In the genomic region with DNA sequence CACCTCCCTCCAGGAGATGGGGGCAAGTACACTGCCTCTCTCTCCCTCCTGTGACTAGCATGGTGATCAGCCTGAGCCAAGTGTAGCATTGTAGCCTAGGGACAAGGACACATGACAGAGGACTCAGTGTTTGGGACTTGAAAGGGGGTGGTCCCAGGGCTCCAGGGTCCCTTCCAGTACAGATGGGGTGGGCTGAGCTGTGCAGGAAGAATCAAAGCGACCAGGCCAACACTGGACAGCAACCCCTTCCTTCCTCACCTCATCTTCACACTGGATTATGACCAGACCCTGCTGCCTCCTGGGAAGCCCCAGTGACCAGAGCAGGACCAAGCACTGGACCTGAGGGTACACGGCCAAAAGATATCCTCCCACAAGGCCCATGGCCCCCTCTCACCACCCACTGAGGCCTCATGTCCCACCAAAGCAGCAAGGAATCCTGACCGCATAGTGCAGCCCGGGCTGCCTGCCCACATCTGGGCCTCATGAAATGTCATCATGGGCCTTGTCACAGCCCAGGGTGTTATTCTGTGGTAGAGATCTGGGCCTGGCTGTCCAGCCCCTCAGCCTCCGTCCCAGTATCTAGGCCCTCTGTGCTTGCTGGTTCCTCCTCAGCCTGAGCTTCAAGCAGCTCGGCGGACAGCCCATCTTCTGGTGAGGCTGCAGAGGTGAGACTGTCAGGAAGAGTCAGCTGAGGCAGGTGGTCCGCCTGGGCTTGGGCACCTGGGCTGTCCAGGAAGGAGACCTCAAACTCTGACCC, we compare ENCODE assay signal across 24 cellular contexts. TPM values are rescaled to one million over a fixed set of nuclear protein-coding genes. Genes with fewer than 3 reads are reported as not detected.
DNase-seq lines count a peak whose midpoint lies in the region; ATAC-seq and TF ChIP-seq lines count a peak whose summit lies in the region.
"Had no signal": no experiment of that assay in that cellular context is flagged by ENCODE, and none has a peak within 500 bp of the region (broad histone marks: within the 10 kb centered on the region; RNA-seq: fewer than 3 reads in every experiment).

No MANE protein-coding gene starts in this region.

- peaks cover 10 to 36% (median 25%) of the 10 kb centered on the region in 4 donors for H3K4me1 ChIP-seq in esophagus muscularis mucosa

- H3K27me3 ChIP-seq in esophagus muscularis mucosa = no peaks in the 10 kb centered on the region
- H3K27me3 ChIP-seq: neutrophil, spleen had no signal

- H3K9me3 Mint-ChIP-seq in activated CD4-positive, alpha-beta T cell treated with anti-CD3 and anti-CD28 coated beads, Interleukin-2, amount 10 ng/mL, durations not matched to agents 7 days and 5 days = no peaks in the 10 kb centered on the region
- H3K9me3 Mint-ChIP-seq in stimulated activated effector memory CD8-positive, alpha-beta T cell treated with anti-CD3 and anti-CD28 coated beads, Interleukin-12 subunit alpha, Interleukin-12 subunit beta, amount 100 ng/mL, for 72 hours = no peaks in the 10 kb centered on the region

- H3K36me3 Mint-ChIP-seq in activated CD4-positive, alpha-beta T cell treated with anti-CD3 and anti-CD28 coated beads, Interleukin-2, amount 10 ng/mL, durations not matched to agents 7 days and 5 days (ENCODE audit: low read depth) = peaks cover 21% of the 10 kb centered on the region
- peaks cover 50% of the 10 kb centered on the region for H3K36me3 Mint-ChIP-seq in stimulated activated effector memory CD8-positive, alpha-beta T cell treated with anti-CD3 and anti-CD28 coated beads, Interleukin-12 subunit alpha, Interleukin-12 subunit beta, amount 100 ng/mL, for 72 hours

- H3K9me3 ChIP-seq in esophagus muscularis mucosa = no peaks in the 10 kb centered on the region
- H3K9me3 ChIP-seq: neutrophil, spleen, thoracic aorta had no signal

- H3K4me1 Mint-ChIP-seq in activated CD4-positive, alpha-beta T cell treated with anti-CD3 and anti-CD28 coated beads, Interleukin-2, amount 10 ng/mL, durations not matched to agents 7 days and 5 days = peaks cover 8% of the 10 kb centered on the region
- peaks cover 22% of the 10 kb centered on the region for H3K4me1 Mint-ChIP-seq in stimulated activated effector memory CD8-positive, alpha-beta T cell treated with anti-CD3 and anti-CD28 coated beads, Interleukin-12 subunit alpha, Interleukin-12 subunit beta, amount 100 ng/mL, for 72 hours
- H3K4me1 Mint-ChIP-seq: activated CD4-positive, alpha-beta T cell treated with anti-CD3 and anti-CD28 coated beads for 36 hours had no signal

- H3K27ac Mint-ChIP-seq in activated CD4-positive, alpha-beta T cell treated with anti-CD3 and anti-CD28 coated beads, Interleukin-2, amount 10 ng/mL, durations not matched to agents 7 days and 5 days = peak overlapping the region; percentile 1
- peak overlapping the region; percentile 20 for H3K27ac Mint-ChIP-seq in stimulated activated effector memory CD8-positive, alpha-beta T cell treated with anti-CD3 and anti-CD28 coated beads, Interleukin-12 subunit alpha, Interleukin-12 subunit beta, amount 100 ng/mL, for 72 hours
- H3K27ac Mint-ChIP-seq: activated CD4-positive, alpha-beta T cell treated with anti-CD3 and anti-CD28 coated beads for 36 hours had no signal

- no peak overlapping the region for H3K4me3 ChIP-seq in esophagus muscularis mucosa
- H3K4me3 ChIP-seq: spleen, thoracic aorta had no signal

- POLR2A ChIA-PET in activated CD4-positive, alpha-beta T cell treated with anti-CD3 and anti-CD28 coated beads, Interleukin-2, amount 10 ng/mL, durations not matched to agents 7 days and 5 days (lab: Charles Lee) = no interaction called here
- POLR2A ChIA-PET in RWPE1 (lab: Yijun Ruan, JAX; ENCODE audit: low non-redundant PET) = no interaction called here

- 78% methylated on average over 4 of the region's 8 CpGs for WGBS in esophagus muscularis mucosa

- H3K27me3 Mint-ChIP-seq in activated CD4-positive, alpha-beta T cell treated with anti-CD3 and anti-CD28 coated beads, Interleukin-2, amount 10 ng/mL, durations not matched to agents 7 days and 5 days = no peaks in the 10 kb centered on the region
- H3K27me3 Mint-ChIP-seq: activated CD4-positive, alpha-beta T cell treated with anti-CD3 and anti-CD28 coated beads for 36 hours had no signal

- intact Hi-C loops in esophagus muscularis mucosa (cut with DNase I) = no loop called here

- ATAC-seq in stimulated activated effector memory CD8-positive, alpha-beta T cell treated with anti-CD3 and anti-CD28 coated beads, Interleukin-12 subunit alpha, Interleukin-12 subunit beta, amount 100 ng/mL, for 72 hours = no peak
- ATAC-seq in HG02642 (IDR thresholded peaks at IDR 0.05; ENCODE audit: poor library complexity, unreplicated experiment) = no peak
- ATAC-seq: activated CD4-positive, alpha-beta T cell treated with anti-CD3 and anti-CD28 coated beads for 36 hours; left colon; Panc1; SK-N-SH treated with all-trans-retinoic acid at 6 μM for 48 hours had no signal

- H3K4me3 Mint-ChIP-seq in activated CD4-positive, alpha-beta T cell treated with anti-CD3 and anti-CD28 coated beads, Interleukin-2, amount 10 ng/mL, durations not matched to agents 7 days and 5 days = no peak overlapping the region
- H3K4me3 Mint-ChIP-seq in stimulated activated effector memory CD8-positive, alpha-beta T cell treated with anti-CD3 and anti-CD28 coated beads, Interleukin-12 subunit alpha, Interleukin-12 subunit beta, amount 100 ng/mL, for 72 hours = no peak overlapping the region
- H3K4me3 Mint-ChIP-seq: activated CD4-positive, alpha-beta T cell treated with anti-CD3 and anti-CD28 coated beads for 36 hours had no signal

- peak overlapping the region; percentile 1; the same call in 1 of the 2 replicates for H3K27ac ChIP-seq in RWPE1
- no peak overlapping the region for H3K27ac ChIP-seq in esophagus muscularis mucosa (replicated peaks in 1 of 4)
- H3K27ac ChIP-seq: 22Rv1, KMS-11, neutrophil, thoracic aorta had no signal

- DNase-seq in activated CD4-positive, alpha-beta T cell treated with anti-CD3 and anti-CD28 coated beads, Interleukin-2, amount 10 ng/mL, durations not matched to agents 7 days and 5 days = peak; percentile 5
- no peak for DNase-seq in activated CD4-positive, alpha-beta T cell treated with anti-CD3 and anti-CD28 coated beads for 48 hours
- no peak for DNase-seq in RWPE1 (ENCODE audit: low spot score)
- peak; percentile 89 for DNase-seq in esophagus muscularis mucosa (ENCODE audit: extremely low spot score)
- DNase-seq in stimulated activated effector memory CD8-positive, alpha-beta T cell treated with anti-CD3 and anti-CD28 coated beads, Interleukin-12 subunit alpha, Interleukin-12 subunit beta, amount 100 ng/mL, for 72 hours (ENCODE audit: low spot score in 2 of 2) = no peak
- no peak for DNase-seq in iPS-NIHi11 (ENCODE audit: low spot score)
- no peak for DNase-seq in DMS53 treated with DMSO at 0.1 percent for 48 hours (lab: John Stamatoyannopoulos, UW; ENCODE audit: unreplicated experiment)
- DNase-seq: activated CD4-positive, alpha-beta T cell treated with anti-CD3 and anti-CD28 coated beads for 36 hours; activated naive CD4-positive, alpha-beta T cell treated with anti-CD3 and anti-CD28 coated beads, Interleukin-2, amount 50 U/mL, for 16 hours; foreskin melanocyte; left colon; NCI-H187 treated with DMSO at 0.1 percent for 48 hours; NCI-H226; spleen; stimulated activated CD4-positive, alpha-beta T cell treated with anti-CD3 and anti-CD28 coated beads, Interleukin-4, amount 100 ng/mL, for 4 hours; T1000 had no signal

- peaks cover 53 to 96% (median 83%) of the 10 kb centered on the region in 4 donors for H3K36me3 ChIP-seq in esophagus muscularis mucosa

- TF ChIP-seq EP300 in esophagus muscularis mucosa (IDR thresholded peaks at IDR 0.05) = no peak

- TF ChIP-seq POLR2A in esophagus muscularis mucosa (IDR thresholded peaks at IDR 0.05; ENCODE audit: low read depth) = no peak

- TF ChIP-seq CTCF in RWPE1 (conservative IDR thresholded peaks at IDR 0.05; ENCODE audit: low read depth) (no peak), esophagus muscularis mucosa (IDR thresholded peaks at IDR 0.05) (no peak)

- CTCF ChIA-PET in activated CD4-positive, alpha-beta T cell treated with anti-CD3 and anti-CD28 coated beads, Interleukin-2, amount 10 ng/mL, durations not matched to agents 7 days and 5 days (lab: Charles Lee) = interaction anchor here (1.2 kb wide), 1 partner anchor 191 kb away, joined by 4 read pairs; no protein-coding TSS in a partner anchor
- CTCF ChIA-PET in RWPE1 (lab: Yijun Ruan, JAX) = no interaction called here

RNA-seq across cellular contexts. Expression of a gene that starts 9.5 kb away (rescaled TPM):
- total RNA-seq in activated CD4-positive, alpha-beta T cell treated with anti-CD3 and anti-CD28 coated beads, Interleukin-2, amount 10 ng/mL, durations not matched to agents 7 days and 5 days = 10 to 100 TPM; 31.6 to 33.7 TPM
- 10 to 100 TPM; 53.7 to 88.7 (median 67.8) TPM for total RNA-seq in esophagus muscularis mucosa

RNA-seq across cellular contexts. Expression of a gene that starts 9.6 kb away (rescaled TPM):
- total RNA-seq in activated CD4-positive, alpha-beta T cell treated with anti-CD3 and anti-CD28 coated beads, Interleukin-2, amount 10 ng/mL, durations not matched to agents 7 days and 5 days = 1 to 10 TPM; 3.8 to 5.1 TPM
- 1 to 10 TPM; 1.7 to 8.6 (median 3.9) TPM for total RNA-seq in esophagus muscularis mucosa

RNA-seq across cellular contexts. Expression of a gene that starts 46.1 kb away (rescaled TPM):
- 10 to 100 TPM; 32.3 to 32.4 TPM for total RNA-seq in activated CD4-positive, alpha-beta T cell treated with anti-CD3 and anti-CD28 coated beads, Interleukin-2, amount 10 ng/mL, durations not matched to agents 7 days and 5 days
- total RNA-seq in esophagus muscularis mucosa = 10 to 100 TPM; 25.9 to 40.0 (median 29.8) TPM

RNA-seq across cellular contexts. Expression of a gene that starts 46.1 kb away (rescaled TPM):
- under 1 TPM; 0.02 to 0.05 TPM for total RNA-seq in activated CD4-positive, alpha-beta T cell treated with anti-CD3 and anti-CD28 coated beads, Interleukin-2, amount 10 ng/mL, durations not matched to agents 7 days and 5 days
- under 1 TPM; 0.34 to 0.99 (median 0.56) TPM for total RNA-seq in esophagus muscularis mucosa
- total RNA-seq: epithelial cell of proximal tubule had no signal

RNA-seq across cellular contexts. Expression of a gene that starts 55.5 kb away (rescaled TPM):
- total RNA-seq in activated CD4-positive, alpha-beta T cell treated with anti-CD3 and anti-CD28 coated beads, Interleukin-2, amount 10 ng/mL, durations not matched to agents 7 days and 5 days = 10 to 100 TPM; 13.4 to 13.6 TPM
- total RNA-seq in esophagus muscularis mucosa = 100 to 1,000 TPM in 1 of 4 donors, 10 to 100 TPM in 3; 27.8 to 183 (median 45.4) TPM

Comparison
In these comparisons a context has a peak if more than half of its experiments do, and no peak if none do; other contexts are left out.
1. DNase-seq: peak in activated CD4-positive, alpha-beta T cell treated with anti-CD3 and anti-CD28 coated beads, Interleukin-2, amount 10 ng/mL, durations not matched to agents 7 days and 5 days (single experiment) and esophagus muscularis mucosa (single experiment); none in activated CD4-positive, alpha-beta T cell treated with anti-CD3 and anti-CD28 coated beads for 48 hours (single experiment), RWPE1 (single experiment), stimulated activated effector memory CD8-positive, alpha-beta T cell treated with anti-CD3 and anti-CD28 coated beads, Interleukin-12 subunit alpha, Interleukin-12 subunit beta, amount 100 ng/mL, for 72 hours (0 of 2), iPS-NIHi11 (single experiment) and DMS53 treated with DMSO at 0.1 percent for 48 hours (single experiment).